ENCODE assay signal across 8 cellular contexts in genomic region chr19:53103141-53103902, GRCh38.
DNase-seq lines count a peak whose midpoint lies in the region; ATAC-seq and TF ChIP-seq lines count a peak whose summit lies in the region.

ZNF160 (minus strand) TSS chr19:53103422; CDS start chr19:53086276, 17,146 bp downstream.

- peak; percentile 93 for ATAC-seq in HG03196 (IDR thresholded peaks at IDR 0.05; ENCODE audit: unreplicated experiment)

- DNase-seq in AG08396 (ENCODE audit: low spot score) (peak; percentile 99), NCI-H446 (lab: John Stamatoyannopoulos, UW) (peak; percentile 88 to 92), cerebellar nuclear complex (lab: John Stamatoyannopoulos, UW) (peak; percentile 69 to 87), islet precursor cell (peak; percentile 99)
- DNase-seq in activated CD4-positive, CD25-positive, alpha-beta regulatory T cell treated with anti-CD3 and anti-CD28 coated beads, Interleukin-2, amount 50 U/mL, for 72 hours, result peak; percentile 99
- DNase-seq in stimulated activated CD4-positive, alpha-beta T cell treated with anti-CD3 and anti-CD28 coated beads, Interleukin-12 subunit alpha, Interleukin-12 subunit beta, amount 100 ng/mL, for 48 hours (ENCODE audit: low read depth in 2 of 3, low spot score in 1 of 3), result peak; percentile 97 to 99 (median 99)

- in situ Hi-C loops in GM18951 (cut with MboI; ENCODE audit: low sequenced_read_pairs, unreplicated experiment), result no loop called here

- peak; percentile 92 for TF ChIP-seq POLR2A in GM18951 (IDR thresholded peaks at IDR 0.05; ENCODE audit: extremely low read depth, insufficient read depth, insufficient read length)

Comparison
In these comparisons a context has a peak if more than half of its experiments do, and no peak if none do; other contexts are left out.
1. Peak in every context shown above with its lines: DNase-seq and ATAC-seq.